Comparison of ENCODE assay signal across 22 cellular contexts in the genomic region with DNA sequence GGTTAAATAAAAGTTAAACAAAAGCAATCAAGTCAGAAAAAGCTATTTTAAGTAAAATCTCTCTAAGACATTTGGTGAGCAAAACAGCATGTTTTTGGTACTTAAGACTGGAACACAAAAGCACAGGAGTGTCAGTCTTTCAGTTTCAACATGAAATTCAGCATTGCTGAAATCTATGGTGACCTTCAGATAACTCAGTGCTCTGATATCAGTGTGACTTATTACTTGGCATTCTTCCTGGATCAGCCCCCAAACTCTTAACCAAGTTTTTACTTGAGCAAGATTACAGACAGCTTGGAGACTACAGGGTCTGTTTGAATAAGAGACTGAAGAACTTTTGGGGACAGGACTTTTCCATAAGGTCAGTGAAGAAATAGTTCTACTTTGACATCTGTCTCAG.
"Had no signal": no experiment of that assay in that cellular context is flagged by ENCODE, and none has a peak within 500 bp of the region (broad histone marks: within the 10 kb centered on the region; RNA-seq: fewer than 3 reads in every experiment).

No MANE protein-coding gene starts in this region.

- H3K27ac ChIP-seq: coronary artery, hepatocyte, right atrium auricular region, sigmoid colon, suprapubic skin, thyroid gland, vagina had no signal

- H3K4me3 Mint-ChIP-seq: endodermal cell; naive thymus-derived CD4-positive, alpha-beta T cell; type B pancreatic cell had no signal

- H3K4me1 ChIP-seq: right atrium auricular region, sigmoid colon, suprapubic skin, vagina had no signal

- H3K27ac Mint-ChIP-seq: endodermal cell; naive thymus-derived CD4-positive, alpha-beta T cell; type B pancreatic cell had no signal

- H3K4me3 ChIP-seq: coronary artery, hepatocyte, lung, right atrium auricular region, sigmoid colon, suprapubic skin, thyroid gland, vagina had no signal

- H3K9me3 ChIP-seq: thyroid gland, vagina had no signal

- H3K36me3 ChIP-seq: right atrium auricular region, sigmoid colon, suprapubic skin, thyroid gland, vagina had no signal

- H3K4me1 Mint-ChIP-seq: naive thymus-derived CD4-positive, alpha-beta T cell had no signal

- DNase-seq: effector CD4-positive, alpha-beta T cell; foreskin melanocyte; head of caudate nucleus; kidney; left cardiac atrium; left ventricle myocardium superior; mesenchymal stem cell; naive thymus-derived CD4-positive, alpha-beta T cell; sigmoid colon; small intestine; stimulated activated CD4-positive, alpha-beta T cell treated with anti-CD3 and anti-CD28 coated beads, Interleukin-12 subunit alpha, Interleukin-12 subunit beta, amount 100 ng/mL, for 4 hours; stimulated activated CD4-positive, alpha-beta T cell treated with anti-CD3 and anti-CD28 coated beads, Interleukin-2, amount 100 ng/mL, for 48 hours; stimulated activated naive CD8-positive, alpha-beta T cell treated with anti-CD3 and anti-CD28 coated beads, Interleukin-15, Interleukin-2, amounts not matched to agents 100 U/mL and 50 U/mL, for 24 hours had no signal

- H3K79me2 ChIP-seq: hepatocyte had no signal

- H2AFZ ChIP-seq: hepatocyte had no signal

- H3K4me2 ChIP-seq: hepatocyte had no signal

- H3K36me3 Mint-ChIP-seq: type B pancreatic cell had no signal

- H3K27me3 ChIP-seq: hepatocyte, right atrium auricular region, sigmoid colon, suprapubic skin, thyroid gland, vagina had no signal

- ATAC-seq: left cardiac atrium; left ventricle myocardium superior; naive thymus-derived CD4-positive, alpha-beta T cell; stimulated activated naive CD8-positive, alpha-beta T cell treated with anti-CD3 and anti-CD28 coated beads, Interleukin-15, Interleukin-2, amounts not matched to agents 100 U/mL and 50 U/mL, for 24 hours had no signal
